ENCODE assay signal across 29 cellular contexts in the genomic region with DNA sequence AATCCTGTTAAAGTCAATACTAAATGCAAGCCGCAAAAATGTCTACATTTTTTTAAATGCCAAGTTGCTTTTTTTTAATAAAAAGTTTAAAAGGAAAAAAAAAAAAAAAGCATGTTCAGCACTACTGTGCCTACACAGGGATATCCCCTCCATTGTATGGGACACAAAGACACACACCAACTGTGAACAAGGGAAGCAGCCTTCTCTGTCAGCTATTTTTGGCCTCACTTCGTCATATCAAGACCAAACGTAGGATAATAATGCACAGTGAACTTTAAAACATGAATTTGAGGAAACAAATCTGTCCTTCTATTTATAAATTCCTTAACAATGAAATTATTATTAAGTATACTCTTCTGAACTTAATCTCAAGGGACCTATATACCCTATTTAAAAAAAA. TPM values are rescaled to one million over a fixed set of nuclear protein-coding genes. Genes with fewer than 3 reads are reported as not detected.
DNase-seq lines count a peak whose midpoint lies in the region; ATAC-seq, FAIRE-seq and TF ChIP-seq lines count a peak whose summit lies in the region.
"Had no signal": no experiment of that assay in that cellular context is flagged by ENCODE, and none has a peak within 500 bp of the region (broad histone marks: within the 10 kb centered on the region; RNA-seq: fewer than 3 reads in every experiment).

No MANE protein-coding gene starts in this region.

- in situ Hi-C loops in K562 (cut with MboI): no loop called here

- FAIRE-seq in K562 (lab: Jason Lieb, UNC) (no peak), urothelium cell line (lab: Jason Lieb, UNC) (no peak)
- FAIRE-seq: keratinocyte had no signal

- TF ChIP-seq EP300 in K562 (IDR thresholded peaks at IDR 0.05; ENCODE audit: low read length): no peak

- H3K4me1 ChIP-seq in MM.1S (ENCODE audit: low read length) (peaks cover 30% of the 10 kb centered on the region), K562 (replicated peaks in 1 of 2; ENCODE audit: control insufficient read depth in 2 of 2, insufficient read depth in 2 of 2, low read length in 2 of 2) (peaks cover 13 to 18% of the 10 kb centered on the region in 2 experiments)

- H3K79me2 ChIP-seq in MM.1S (ENCODE audit: low read length) (peaks cover 96% of the 10 kb centered on the region), K562 (ENCODE audit: control insufficient read depth, insufficient read depth, low read length) (peaks cover 87% of the 10 kb centered on the region)

- H3K4me3 Mint-ChIP-seq in stimulated activated memory B cell treated with anti-CD40 and anti-IgM and Interleukin-4, amounts not matched to agents 10 μg/mL and 1 μg/mL and 100 μg/mL, for 72 hours: peak overlapping the region; percentile 13
- H3K4me3 Mint-ChIP-seq: activated CD8-positive, alpha-beta memory T cell treated with anti-CD3 and anti-CD28 coated beads, Interleukin-2, amount 10 ng/mL, durations not matched to agents 7 days and 5 days; mesothelial cell of epicardium; WTC11 had no signal

- peaks cover 50% of the 10 kb centered on the region for H3K4me1 Mint-ChIP-seq in stimulated activated memory B cell treated with anti-CD40 and anti-IgM and Interleukin-4, amounts not matched to agents 10 μg/mL and 1 μg/mL and 100 μg/mL, for 72 hours

- H4K20me1 ChIP-seq in MM.1S (ENCODE audit: insufficient read depth, low read length): no peaks in the 10 kb centered on the region
- peaks cover 17% of the 10 kb centered on the region; the same call in 1 of the 2 replicates for H4K20me1 ChIP-seq in K562 (replicated peaks; ENCODE audit: control insufficient read depth, insufficient read depth, low read length)

- no peaks in the 10 kb centered on the region for H3K9me3 Mint-ChIP-seq in stimulated activated memory B cell treated with anti-CD40 and anti-IgM and Interleukin-4, amounts not matched to agents 10 μg/mL and 1 μg/mL and 100 μg/mL, for 72 hours
- H3K9me3 Mint-ChIP-seq: CD14-positive monocyte, mesothelial cell of epicardium, WTC11 had no signal

- peak overlapping the region; percentile 30 for H3K27ac Mint-ChIP-seq in stimulated activated memory B cell treated with anti-CD40 and anti-IgM and Interleukin-4, amounts not matched to agents 10 μg/mL and 1 μg/mL and 100 μg/mL, for 72 hours
- H3K27ac Mint-ChIP-seq: activated CD8-positive, alpha-beta memory T cell treated with anti-CD3 and anti-CD28 coated beads, Interleukin-2, amount 10 ng/mL, durations not matched to agents 7 days and 5 days; mesothelial cell of epicardium; WTC11 had no signal

- peak overlapping the region; percentile 59 for H3K4me2 ChIP-seq in MM.1S (ENCODE audit: low read depth, low read length)
- H3K4me2 ChIP-seq in K562 (ENCODE audit: insufficient read depth, low read length): no peak overlapping the region

- H3K36me3 Mint-ChIP-seq in stimulated activated memory B cell treated with anti-CD40 and anti-IgM and Interleukin-4, amounts not matched to agents 10 μg/mL and 1 μg/mL and 100 μg/mL, for 72 hours: peaks cover 37% of the 10 kb centered on the region
- H3K36me3 Mint-ChIP-seq: mesothelial cell of epicardium had no signal

- peaks cover 15% of the 10 kb centered on the region for H3F3A ChIP-seq in MM.1S (ENCODE audit: insufficient read depth, low read length)

- ATAC-seq in K562: no peak
- no peak for ATAC-seq in stimulated activated memory B cell treated with anti-CD40 and anti-IgM and Interleukin-4, amounts not matched to agents 10 μg/mL and 1 μg/mL and 100 μg/mL, for 72 hours
- ATAC-seq: activated CD8-positive, alpha-beta memory T cell treated with anti-CD3 and anti-CD28 coated beads, Interleukin-2, amount 10 ng/mL, durations not matched to agents 7 days and 5 days; naive thymus-derived CD4-positive, alpha-beta T cell; Right ventricle myocardium inferior; WTC11 had no signal

- TF ChIP-seq CTCF in GM06990 (IDR thresholded peaks at IDR 0.05; ENCODE audit: insufficient read depth, low read length, poor library complexity, severe bottlenecking) (no peak), MM.1S (IDR thresholded peaks at IDR 0.05; ENCODE audit: low read length) (no peak), K562 (IDR thresholded peaks at IDR 0.05 in 2 of 3, conservative IDR thresholded peaks at IDR 0.05 in 1 of 3; ENCODE audit: insufficient read depth in 2 of 3, low read depth in 1 of 3, low read length in 3 of 3) (no peak)

- peak overlapping the region; percentile 1; the same call in 1 of the 2 replicates for H3K9ac ChIP-seq in MM.1S (ENCODE audit: low read length)
- no peak overlapping the region for H3K9ac ChIP-seq in K562 (ENCODE audit: insufficient read depth in 1 of 2, low read depth in 2 of 2, low read length in 2 of 2)

- POLR2A ChIA-PET in K562 (lab: Yijun Ruan, JAX): interaction anchor here (0.6 to 1.5 kb wide), 2 partner anchors 9 to 824 kb away, joined by 3 to 8 read pairs; no protein-coding TSS in a partner anchor

- H3K4me3 ChIP-seq in GM06990 (replicated peaks; ENCODE audit: low read depth, low read length): peak overlapping the region; percentile 86
- peak overlapping the region; percentile 30; the same call in 1 of the 2 replicates for H3K4me3 ChIP-seq in MM.1S (ENCODE audit: low read length)
- no peak overlapping the region for H3K4me3 ChIP-seq in K562
- H3K4me3 ChIP-seq: PC-9, stomach, tibial nerve had no signal

- no peaks in the 10 kb centered on the region for H3K27me3 Mint-ChIP-seq in stimulated activated memory B cell treated with anti-CD40 and anti-IgM and Interleukin-4, amounts not matched to agents 10 μg/mL and 1 μg/mL and 100 μg/mL, for 72 hours
- H3K27me3 Mint-ChIP-seq: activated CD8-positive, alpha-beta memory T cell treated with anti-CD3 and anti-CD28 coated beads, Interleukin-2, amount 10 ng/mL, durations not matched to agents 7 days and 5 days; naive thymus-derived CD4-positive, alpha-beta T cell had no signal

- H2AFZ ChIP-seq in MM.1S (ENCODE audit: low read length) (no peak overlapping the region), K562 (ENCODE audit: low read depth, low read length) (no peak overlapping the region)
- H2AFZ ChIP-seq: PC-9 had no signal

- DNase-seq in GM06990 (ENCODE audit: extremely low read depth, insufficient read length) (no peak), MM.1S (no peak), K562 (ENCODE audit: extremely low read depth in 1 of 4, low spot score in 3 of 4) (no peak), cortex of kidney (lab: John Stamatoyannopoulos, UW) (no peak), Ammon's horn (ENCODE audit: low spot score) (no peak), urothelium cell line (ENCODE audit: low spot score) (no peak)
- DNase-seq: activated CD4-positive, alpha-beta T cell treated with anti-CD3 and anti-CD28 coated beads, Interleukin-2, amount 50 U/mL, for 1 hour; activated CD8-positive, alpha-beta memory T cell treated with anti-CD3 and anti-CD28 coated beads, Interleukin-2, amount 10 ng/mL, durations not matched to agents 7 days and 5 days; activated naive CD4-positive, alpha-beta T cell treated with Interleukin-2 at 50 U/mL for 16 hours; activated T-cell treated with anti-CD3 and anti-CD28 coated beads, Interleukin-2, amount 50 U/mL, for 48 hours; amniotic stem cell; brain microvascular endothelial cell; effector CD8-positive, alpha-beta T cell; naive thymus-derived CD4-positive, alpha-beta T cell; NCI-H1417; NCI-H2107; NCI-H446; NCI-H774; PC-9; stomach; T-helper 9 cell had no signal

- H3K36me3 ChIP-seq in GM06990 (ENCODE audit: control insufficient read depth, insufficient read depth, low read length) (peaks cover 2% of the 10 kb centered on the region; the same call in 1 of the 2 replicates), MM.1S (replicated peaks; ENCODE audit: insufficient read depth, low read length) (no peaks in the 10 kb centered on the region), K562 (ENCODE audit: control insufficient read depth, insufficient read depth, low read length) (peaks cover 15% of the 10 kb centered on the region; the same call in 1 of the 3 replicates)
- H3K36me3 ChIP-seq: brain microvascular endothelial cell, tibial nerve had no signal

- H3K9me1 ChIP-seq in K562 (ENCODE audit: control insufficient read depth, insufficient read depth, low read length): no peaks in the 10 kb centered on the region

- peak overlapping the region; percentile 47; the same call in 1 of the 2 replicates for H3K27ac ChIP-seq in MM.1S (ENCODE audit: low read length)
- no peak overlapping the region for H3K27ac ChIP-seq in K562 (ENCODE audit: extremely low read depth, low read depth, low read length)
- H3K27ac ChIP-seq: brain microvascular endothelial cell, epithelial cell of prostate, PC-9, stomach had no signal

- H3K27me3 ChIP-seq in GM06990 (replicated peaks; ENCODE audit: control insufficient read depth, insufficient read depth, low read length) (no peaks in the 10 kb centered on the region), MM.1S (replicated peaks; ENCODE audit: insufficient read depth, low read length) (no peaks in the 10 kb centered on the region), K562 (ENCODE audit: control insufficient read depth in 2 of 2, insufficient read depth in 2 of 2, low read length in 2 of 2) (no peaks in the 10 kb centered on the region)
- H3K27me3 ChIP-seq: brain microvascular endothelial cell, stomach, tibial nerve had no signal

- H3K9me3 ChIP-seq in MM.1S (replicated peaks; ENCODE audit: insufficient read depth, low read length): no peaks in the 10 kb centered on the region
- no peaks in the 10 kb centered on the region for H3K9me3 ChIP-seq in K562 (replicated peaks; ENCODE audit: control insufficient read depth, insufficient read depth, low read depth, low read length)
- H3K9me3 ChIP-seq: stomach, tibial nerve had no signal

- no peak for TF ChIP-seq POLR2A in K562 (conservative IDR thresholded peaks at IDR 0.05)

- CTCF ChIA-PET in K562 (lab: Yijun Ruan, JAX; ENCODE audit: low intra/inter-chr PET ratio): no interaction called here

- H3K9me2 ChIP-seq in MM.1S (replicated peaks; ENCODE audit: insufficient read depth, low read length): no peaks in the 10 kb centered on the region

- no TSS peak for BruUV-seq in K562 (replicated peaks; lab: Mats Ljungman, UMichigan)

- no peak for TF ChIP-seq RAD21 in K562 (CRISPR knock-in tag; conservative IDR thresholded peaks at IDR 0.05 in 1 of 2, IDR thresholded peaks at IDR 0.05 in 1 of 2)

- intact Hi-C loops in K562 (cut with micrococcal nuclease): no loop called here

- WGBS in K562 (ENCODE audit: insufficient coverage, low coverage, missing lambda C conversion rate): 58% methylated on average over 3 of the region's 3 CpGs

RNA-seq across cellular contexts. Expression of a gene that starts 4.4 kb away (rescaled TPM):
- total RNA-seq in K562 (2011; cell fraction: chromatin; rRNA removed; ENCODE audit: low replicate concordance): 29.9 and 116 TPM in 2 replicates
- total RNA-seq in K562 (2011; cell fraction: nucleolus; rRNA removed): 13.0 and 18.2 TPM in 2 replicates
- total RNA-seq in K562 (2011; cell fraction: nucleoplasm; rRNA removed): 39.8 and 74.2 TPM in 2 replicates
- total RNA-seq in K562 (2014; rRNA removed): 19.6 and 26.4 TPM in 2 replicates
- total RNA-seq in K562 (2014; rRNA removed; fragmentation: Illumina TruSeq; extraction: Trizol): 44.2 and 54.8 TPM in 2 replicates
- total RNA-seq in K562 (2015; rRNA removed; fragmentation: Illumina TruSeq; extraction: Trizol): 39.9 TPM in 2 replicates
- 19.4 and 19.9 TPM in 2 replicates for total RNA-seq in K562 (2021)
- polyA plus RNA-seq in K562 (2011; rRNA removed): 12.0 and 16.4 TPM in 2 replicates
- 2.0 and 5.6 TPM in 2 replicates for polyA plus RNA-seq in K562 (2011; cell fraction: cytosol; rRNA removed)
- 29.6 and 42.8 TPM in 2 replicates for polyA plus RNA-seq in K562 (2011; cell fraction: nucleus; rRNA removed)
- polyA plus RNA-seq in K562 (2012): 12.5 and 13.1 TPM in 2 replicates
- polyA plus RNA-seq in K562 (2014; fragmentation: Illumina TruSeq; extraction: Trizol): 13.1 and 14.3 TPM in 2 replicates
- 1 to 10 TPM; 6.8 to 9.1 TPM for polyA plus RNA-seq in K562 (2014; fragmentation: Nextera tagmentation; extraction: Ambion mirVana)
- 11.8 and 12.4 TPM in 2 replicates for polyA plus RNA-seq in K562 (2014; rRNA removed)
- polyA minus RNA-seq in K562 (2011; rRNA and poly(A)+ RNA removed): 95.7 and 99.2 TPM in 2 replicates
- 10.4 and 10.5 TPM in 2 replicates for polyA minus RNA-seq in K562 (2011; cell fraction: cytosol; rRNA and poly(A)+ RNA removed)
- 37.0 and 64.0 TPM in 2 replicates for polyA minus RNA-seq in K562 (2011; cell fraction: nucleus; rRNA and poly(A)+ RNA removed)
